ENCODE assay signal across 14 cellular contexts in genomic region chr4:70589785-70590184, GRCh38. TPM values are rescaled to one million over a fixed set of nuclear protein-coding genes. Genes with fewer than 3 reads are reported as not detected.
DNase-seq lines count a peak whose midpoint lies in the region; ATAC-seq and TF ChIP-seq lines count a peak whose summit lies in the region.
"Had no signal": no experiment of that assay in that cellular context is flagged by ENCODE, and none has a peak within 500 bp of the region (broad histone marks: within the 10 kb centered on the region; RNA-seq: fewer than 3 reads in every experiment).

No MANE protein-coding gene starts in this region.

- no peaks in the 10 kb centered on the region for H3K36me3 Mint-ChIP-seq in glutamatergic neuron (ENCODE audit: unreplicated experiment)
- H3K36me3 Mint-ChIP-seq: IgD-negative memory B cell had no signal

- H2AFZ ChIP-seq in MM.1S (ENCODE audit: low read length): no peak overlapping the region

- H3K4me3 Mint-ChIP-seq in glutamatergic neuron (ENCODE audit: unreplicated experiment): no peak overlapping the region
- H3K4me3 Mint-ChIP-seq: IgD-negative memory B cell; stimulated activated naive CD8-positive, alpha-beta T cell treated with anti-CD3 and anti-CD28 coated beads, Interleukin-15, amount 100 ng/mL, for 72 hours had no signal

- no peaks in the 10 kb centered on the region for H3K27me3 Mint-ChIP-seq in glutamatergic neuron (ENCODE audit: unreplicated experiment)
- H3K27me3 Mint-ChIP-seq: IgD-negative memory B cell; stimulated activated naive CD8-positive, alpha-beta T cell treated with anti-CD3 and anti-CD28 coated beads, Interleukin-15, amount 100 ng/mL, for 72 hours had no signal

- ATAC-seq in GM19023 (IDR thresholded peaks at IDR 0.05; ENCODE audit: unreplicated experiment) (peak; percentile 89), GM21723 (IDR thresholded peaks at IDR 0.05; ENCODE audit: unreplicated experiment) (peak; percentile 99), HG03135 (IDR thresholded peaks at IDR 0.05; ENCODE audit: unreplicated experiment) (peak; percentile 98)
- ATAC-seq: stimulated activated naive CD8-positive, alpha-beta T cell treated with anti-CD3 and anti-CD28 coated beads, Interleukin-15, amount 100 ng/mL, for 72 hours had no signal

- no peak overlapping the region for H3K4me3 ChIP-seq in MM.1S (ENCODE audit: low read length)

- H3K9me3 Mint-ChIP-seq in glutamatergic neuron (ENCODE audit: unreplicated experiment): no peaks in the 10 kb centered on the region
- H3K9me3 Mint-ChIP-seq: IgD-negative memory B cell; stimulated activated naive CD8-positive, alpha-beta T cell treated with anti-CD3 and anti-CD28 coated beads, Interleukin-15, amount 100 ng/mL, for 72 hours had no signal

- H3F3A ChIP-seq in MM.1S (ENCODE audit: insufficient read depth, low read length): no peaks in the 10 kb centered on the region

- H3K4me1 ChIP-seq in MM.1S (ENCODE audit: low read length): no peaks in the 10 kb centered on the region

- H3K9me3 ChIP-seq in MM.1S (replicated peaks; ENCODE audit: insufficient read depth, low read length): no peaks in the 10 kb centered on the region

- no peak overlapping the region for H3K4me2 ChIP-seq in MM.1S (ENCODE audit: low read depth, low read length)

- DNase-seq in germinal center (ENCODE audit: low spot score) (peak; percentile 18), MM.1S (no peak), glutamatergic neuron (no peak), hypothalamus (lab: John Stamatoyannopoulos, UW) (no peak)
- DNase-seq in stimulated activated naive CD4-positive, alpha-beta T cell treated with Interleukin-2 at 50 U/mL for 16 hours (lab: John Stamatoyannopoulos, UW): no peak
- DNase-seq: activated CD4-positive, CD25-positive, alpha-beta regulatory T cell; activated effector memory CD4-positive, alpha-beta T cell treated with anti-CD3 and anti-CD28 coated beads, Interleukin-2, amount 50 U/mL, for 16 hours; Calu3; central memory CD4-positive, alpha-beta T cell; stimulated activated naive CD8-positive, alpha-beta T cell treated with anti-CD3 and anti-CD28 coated beads, Interleukin-15, amount 100 ng/mL, for 72 hours had no signal

- no peaks in the 10 kb centered on the region for H3K4me1 Mint-ChIP-seq in glutamatergic neuron (ENCODE audit: low read depth, unreplicated experiment)
- H3K4me1 Mint-ChIP-seq: stimulated activated naive CD8-positive, alpha-beta T cell treated with anti-CD3 and anti-CD28 coated beads, Interleukin-15, amount 100 ng/mL, for 72 hours had no signal

- H3K27me3 ChIP-seq in MM.1S (replicated peaks; ENCODE audit: insufficient read depth, low read length): no peaks in the 10 kb centered on the region

- no peak overlapping the region for H3K27ac Mint-ChIP-seq in glutamatergic neuron (ENCODE audit: unreplicated experiment)
- H3K27ac Mint-ChIP-seq: stimulated activated naive CD8-positive, alpha-beta T cell treated with anti-CD3 and anti-CD28 coated beads, Interleukin-15, amount 100 ng/mL, for 72 hours had no signal

- no peaks in the 10 kb centered on the region for H4K20me1 ChIP-seq in MM.1S (ENCODE audit: insufficient read depth, low read length)

- TF ChIP-seq CTCF in MM.1S (IDR thresholded peaks at IDR 0.05; ENCODE audit: low read length): no peak
- no peak for TF ChIP-seq CTCF in glutamatergic neuron (IDR thresholded peaks at IDR 0.05; ENCODE audit: partially characterized antibody, unreplicated experiment)

- no peak overlapping the region for H3K9ac ChIP-seq in MM.1S (ENCODE audit: low read length)

- no peak overlapping the region for H3K27ac ChIP-seq in MM.1S (ENCODE audit: low read length)

- H3K9me2 ChIP-seq in MM.1S (replicated peaks; ENCODE audit: insufficient read depth, low read length): no peaks in the 10 kb centered on the region

- no peaks in the 10 kb centered on the region for H3K36me3 ChIP-seq in MM.1S (replicated peaks; ENCODE audit: insufficient read depth, low read length)

- H3K79me2 ChIP-seq in MM.1S (ENCODE audit: low read length): no peaks in the 10 kb centered on the region

RNA-seq across cellular contexts. Expression of gene AMBN, which starts 2.3 kb away (rescaled TPM):
- not detected for total RNA-seq in glutamatergic neuron (ENCODE audit: unreplicated experiment)
- total RNA-seq: Calu3 had no signal

RNA-seq across cellular contexts. Expression of gene ENAM, which starts 38.8 kb away (rescaled TPM):
- not detected for total RNA-seq in glutamatergic neuron (ENCODE audit: unreplicated experiment)
